ENCODE assay signal across 7 cellular contexts in the genomic region with DNA sequence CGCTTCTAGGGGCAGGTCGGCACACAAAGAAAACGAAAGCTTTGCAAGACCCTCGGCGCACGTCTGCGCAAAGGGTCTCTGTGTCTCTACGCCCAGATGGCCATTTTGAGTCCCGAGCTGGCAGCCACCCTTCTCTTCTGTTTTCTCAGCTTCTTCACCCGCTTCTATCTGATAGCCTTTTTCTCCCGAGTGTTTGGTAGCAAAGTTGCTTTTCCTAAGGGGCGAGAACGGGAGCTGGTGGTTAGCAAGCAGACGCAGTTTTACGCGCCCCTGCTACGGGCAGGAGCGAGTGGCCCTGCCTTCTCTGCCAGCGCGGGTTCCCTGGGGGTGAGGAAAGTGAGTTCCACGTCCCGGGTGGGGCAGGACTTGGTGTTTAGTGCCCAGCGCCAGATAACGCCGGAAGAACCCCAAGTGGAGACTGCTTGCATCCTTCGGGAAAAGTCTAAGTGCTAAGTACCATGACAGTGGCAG.
DNase-seq lines count a peak whose midpoint lies in the region; ATAC-seq, FAIRE-seq and TF ChIP-seq lines count a peak whose summit lies in the region.

No MANE protein-coding gene starts in this region.

- no peaks in the 10 kb centered on the region for H3K36me3 Mint-ChIP-seq in stimulated activated naive B cell treated with anti-CD40 and anti-IgM and Interleukin-4, amounts not matched to agents 10 μg/mL and 1 μg/mL and 100 μg/mL, for 72 hours

- DNase-seq in NCI-H2107 treated with DMSO at 0.1 percent for 48 hours (lab: John Stamatoyannopoulos, UW; ENCODE audit: unreplicated experiment) (peak; percentile 38), adipocyte (ENCODE audit: low read depth) (peak; percentile 57), RCC 7860 (ENCODE audit: low spot score) (no peak)
- no peak for DNase-seq in stimulated activated naive B cell treated with anti-CD40 and anti-IgM and Interleukin-4, amounts not matched to agents 10 μg/mL and 1 μg/mL and 100 μg/mL, for 72 hours

- peaks cover 14 to 23% of the 10 kb centered on the region in 2 donors for H3K4me1 Mint-ChIP-seq in stimulated activated naive B cell treated with anti-CD40 and anti-IgM and Interleukin-4, amounts not matched to agents 10 μg/mL and 1 μg/mL and 100 μg/mL, for 72 hours

- H3K27me3 ChIP-seq in adipocyte (replicated peaks; ENCODE audit: control insufficient read depth, insufficient read depth, low read length) (no peaks in the 10 kb centered on the region), iPS-15b (ENCODE audit: control insufficient read depth, insufficient read depth, low read length) (no peaks in the 10 kb centered on the region)

- H3K4me3 ChIP-seq in GM12875 (ENCODE audit: low read depth, low read length) (peak overlapping the region; percentile 45), adipocyte (ENCODE audit: low read length) (peak overlapping the region; percentile 82), iPS-15b (ENCODE audit: low read depth, low read length) (peak overlapping the region; percentile 46)

- FAIRE-seq in RCC 7860 (lab: Jason Lieb, UNC) = no peak

- no peaks in the 10 kb centered on the region for H3K36me3 ChIP-seq in adipocyte (ENCODE audit: control insufficient read depth, insufficient read depth, low read length, severe bottlenecking)
- no peaks in the 10 kb centered on the region for H3K36me3 ChIP-seq in iPS-15b (ENCODE audit: control insufficient read depth, insufficient read depth, low read length)

- peaks cover 20% of the 10 kb centered on the region for H3K4me1 ChIP-seq in adipocyte (ENCODE audit: control insufficient read depth, insufficient read depth, low read length)
- H3K4me1 ChIP-seq in iPS-15b (ENCODE audit: control insufficient read depth, insufficient read depth, low read length) = peaks cover 4% of the 10 kb centered on the region

- H3K9ac ChIP-seq in adipocyte (ENCODE audit: low read length) (peak overlapping the region; percentile 81), iPS-15b (ENCODE audit: low read depth, low read length) (peak overlapping the region; percentile 74)

- no peak for ATAC-seq in stimulated activated naive B cell treated with anti-CD40 and anti-IgM and Interleukin-4, amounts not matched to agents 10 μg/mL and 1 μg/mL and 100 μg/mL, for 72 hours (replicated peaks)
- ATAC-seq in GM21515 (IDR thresholded peaks at IDR 0.05; ENCODE audit: unreplicated experiment) = no peak

- H3K9me3 ChIP-seq in adipocyte (ENCODE audit: control insufficient read depth, low read length) (no peaks in the 10 kb centered on the region), iPS-15b (ENCODE audit: control insufficient read depth, insufficient read depth, low read length) (no peaks in the 10 kb centered on the region)

- no peak overlapping the region for H3K27ac Mint-ChIP-seq in stimulated activated naive B cell treated with anti-CD40 and anti-IgM and Interleukin-4, amounts not matched to agents 10 μg/mL and 1 μg/mL and 100 μg/mL, for 72 hours

- H3K4me3 Mint-ChIP-seq in stimulated activated naive B cell treated with anti-CD40 and anti-IgM and Interleukin-4, amounts not matched to agents 10 μg/mL and 1 μg/mL and 100 μg/mL, for 72 hours = peak overlapping the region; percentile 88 to 89

- peaks cover 16 to 24% of the 10 kb centered on the region in 2 donors for H3K27me3 Mint-ChIP-seq in stimulated activated naive B cell treated with anti-CD40 and anti-IgM and Interleukin-4, amounts not matched to agents 10 μg/mL and 1 μg/mL and 100 μg/mL, for 72 hours

- TF ChIP-seq CTCF in GM12875 (IDR thresholded peaks at IDR 0.05; ENCODE audit: borderline replicate concordance, insufficient read depth, low read depth, low read length) = no peak

- H3K9me3 Mint-ChIP-seq in stimulated activated naive B cell treated with anti-CD40 and anti-IgM and Interleukin-4, amounts not matched to agents 10 μg/mL and 1 μg/mL and 100 μg/mL, for 72 hours = no peaks in the 10 kb centered on the region

Comparison
In these comparisons a context has a peak if more than half of its experiments do, and no peak if none do; other contexts are left out.
1. DNase-seq: peak in NCI-H2107 treated with DMSO at 0.1 percent for 48 hours (single experiment) and adipocyte (single experiment); none in stimulated activated naive B cell treated with anti-CD40 and anti-IgM and Interleukin-4, amounts not matched to agents 10 μg/mL and 1 μg/mL and 100 μg/mL, for 72 hours (single experiment) and RCC 7860 (single experiment).
2. Peak in every context shown above with its lines, with median percentiles within 50 percentile points of each other: H3K4me3 ChIP-seq.